Comparison of ENCODE assay signal across 1 cellular context in genomic region chr6:25889877-25890853, GRCh38.
TF ChIP-seq lines count a peak whose summit lies in the region.

No MANE protein-coding gene starts in this region.

TF ChIP-seq in HepG2, 621 proteins besides CTCF, POLR2A, EP300 and RAD21 (continued from another document and continues in another):
- TF ChIP-seq HOMEZ (CRISPR knock-in tag; IDR thresholded peaks at IDR 0.05; ENCODE audit: low read depth) (0 out of 2 replicates have a peak, but pooled peaks have one; percentile 13), THAP8 (CRISPR knock-in tag; IDR thresholded peaks at IDR 0.05; ENCODE audit: borderline replicate concordance) (no peak), KDM6A (CRISPR knock-in tag; IDR thresholded peaks at IDR 0.05; ENCODE audit: low read depth) (no peak), WIZ (CRISPR knock-in tag; IDR thresholded peaks at IDR 0.05) (no peak), ZNF281 (CRISPR knock-in tag; IDR thresholded peaks at IDR 0.05; ENCODE audit: borderline replicate concordance) (no peak), SMC3 (IDR thresholded peaks at IDR 0.05; ENCODE audit: low read length) (peak; percentile 95), SP2 (CRISPR knock-in tag; IDR thresholded peaks at IDR 0.05) (no peak), CHD4 (IDR thresholded peaks at IDR 0.05; ENCODE audit: borderline replicate concordance, low read length) (no peak), ZNF343 (CRISPR knock-in tag; IDR thresholded peaks at IDR 0.05) (no peak), KDM3A (CRISPR knock-in tag; IDR thresholded peaks at IDR 0.05; ENCODE audit: low read depth) (peak; percentile 37; the same call in 1 of the 2 replicates), ATF2 (CRISPR knock-in tag; IDR thresholded peaks at IDR 0.05) (0 out of 2 replicates have a peak, but pooled peaks have one; percentile 22), ZNF12 (CRISPR knock-in tag; IDR thresholded peaks at IDR 0.05) (peak; percentile 21; the same call in 1 of the 2 replicates), BRCA1 (CRISPR knock-in tag; IDR thresholded peaks at IDR 0.05) (no peak), DRAP1 (CRISPR knock-in tag; IDR thresholded peaks at IDR 0.05) (no peak; the same call in 1 of the 2 replicates), SNAPC2 (CRISPR knock-in tag; IDR thresholded peaks at IDR 0.05) (no peak), THAP7 (CRISPR knock-in tag; IDR thresholded peaks at IDR 0.05) (no peak), SYNCRIP (IDR thresholded peaks at IDR 0.05; ENCODE audit: insufficient read depth, low read depth, low read length) (no peak), ZNF451 (CRISPR knock-in tag; IDR thresholded peaks at IDR 0.05) (no peak), MXD4 (CRISPR knock-in tag; IDR thresholded peaks at IDR 0.05) (0 out of 2 replicates have a peak, but pooled peaks have one; percentile 51), DZIP1 (CRISPR knock-in tag; IDR thresholded peaks at IDR 0.05) (no peak), CENPBD1 (CRISPR knock-in tag; IDR thresholded peaks at IDR 0.05; ENCODE audit: borderline replicate concordance, low read depth) (no peak), RFX5 (IDR thresholded peaks at IDR 0.05; ENCODE audit: low read depth, low read length) (no peak), ZNF777 (CRISPR knock-in tag; IDR thresholded peaks at IDR 0.05) (no peak), ZFP36L1 (CRISPR knock-in tag; IDR thresholded peaks at IDR 0.05) (no peak), ZSCAN9 (CRISPR knock-in tag; IDR thresholded peaks at IDR 0.05; ENCODE audit: borderline replicate concordance) (0 out of 2 replicates have a peak, but pooled peaks have one; percentile 65), ZNF878 (CRISPR knock-in tag; IDR thresholded peaks at IDR 0.05) (no peak), SMAD1 (CRISPR knock-in tag; IDR thresholded peaks at IDR 0.05; ENCODE audit: borderline replicate concordance, low read depth) (no peak), PHF20 (CRISPR knock-in tag; IDR thresholded peaks at IDR 0.05) (no peak), SIX1 (CRISPR knock-in tag; IDR thresholded peaks at IDR 0.05; ENCODE audit: borderline replicate concordance) (0 out of 2 replicates have a peak, but pooled peaks have one; percentile 44), CEBPG (CRISPR knock-in tag; IDR thresholded peaks at IDR 0.05) (peak; percentile 19; the same call in 1 of the 2 replicates), NFKBIZ (CRISPR knock-in tag; IDR thresholded peaks at IDR 0.05) (no peak), ZNF740 (CRISPR knock-in tag; IDR thresholded peaks at IDR 0.05) (no peak), ZMYM4 (CRISPR knock-in tag; IDR thresholded peaks at IDR 0.05) (0 out of 2 replicates have a peak, but pooled peaks have one; percentile 18), EHMT2 (IDR thresholded peaks at IDR 0.05; ENCODE audit: borderline replicate concordance, low read depth, low read length) (no peak), RXRA (CRISPR knock-in tag; IDR thresholded peaks at IDR 0.05) (no peak), TRIM22 (IDR thresholded peaks at IDR 0.05) (no peak), ZNF672 (CRISPR knock-in tag; IDR thresholded peaks at IDR 0.05) (no peak), ZNF598 (CRISPR knock-in tag; IDR thresholded peaks at IDR 0.05; ENCODE audit: borderline replicate concordance) (no peak), PRDM15 (CRISPR knock-in tag; IDR thresholded peaks at IDR 0.05) (no peak), ZNF75D (CRISPR knock-in tag; IDR thresholded peaks at IDR 0.05; ENCODE audit: borderline replicate concordance) (no peak)
